In the genomic region with DNA sequence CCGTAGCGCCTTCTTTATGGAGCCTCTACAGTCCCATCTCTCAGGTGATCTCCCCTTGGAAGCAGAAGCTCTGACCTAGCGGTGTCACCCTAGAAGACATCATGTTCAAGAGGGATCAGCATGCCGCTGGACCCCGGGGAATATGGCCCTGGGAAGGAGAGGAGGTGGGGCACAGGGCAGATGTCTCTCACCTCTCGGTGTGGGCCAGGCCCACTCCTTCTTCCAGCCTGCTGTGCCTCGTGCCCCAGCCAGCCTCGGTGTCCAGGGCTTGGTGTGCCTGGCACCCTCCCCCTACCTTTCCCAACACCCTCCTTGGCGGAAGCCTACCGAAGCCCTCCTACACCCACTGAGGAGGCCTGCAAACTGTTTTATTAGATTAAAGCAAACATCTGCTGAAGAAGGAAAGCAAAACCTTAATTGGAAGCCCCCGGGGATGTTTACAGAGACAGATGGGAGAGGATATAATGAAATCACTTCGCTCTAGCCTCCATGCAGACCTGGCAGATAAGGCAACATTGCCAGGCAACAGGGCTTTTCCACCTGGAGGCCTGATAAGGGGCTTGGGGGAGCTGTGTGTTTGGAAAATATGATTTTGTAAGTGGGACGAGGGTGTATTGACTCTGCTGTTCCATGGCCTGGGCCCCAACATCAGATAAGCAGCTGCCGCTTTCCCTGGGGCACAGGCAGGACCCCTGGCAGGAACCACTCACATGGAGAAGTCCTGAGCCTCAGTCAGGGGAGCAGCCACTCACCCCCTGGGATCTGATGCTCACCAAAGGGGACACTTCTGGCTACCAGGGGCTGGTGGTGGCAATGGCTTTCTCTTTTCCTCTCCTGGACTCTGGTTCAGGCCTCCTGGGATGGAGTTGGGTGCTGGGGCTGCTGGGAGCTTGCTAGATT, we compare ENCODE assay signal across 28 cellular contexts. TPM values are rescaled to one million over a fixed set of nuclear protein-coding genes. Genes with fewer than 3 reads are reported as not detected.
DNase-seq lines count a peak whose midpoint lies in the region; ATAC-seq, FAIRE-seq and TF ChIP-seq lines count a peak whose summit lies in the region.
"Had no signal": no experiment of that assay in that cellular context is flagged by ENCODE, and none has a peak within 500 bp of the region (broad histone marks: within the 10 kb centered on the region; RNA-seq: fewer than 3 reads in every experiment).

No MANE protein-coding gene starts in this region.

- FAIRE-seq in islet of Langerhans (lab: Jason Lieb, UNC) (peak; percentile 94), RCC 7860 (lab: Jason Lieb, UNC) (no peak)
- FAIRE-seq: H54, HepG2, kidney had no signal

- no peaks in the 10 kb centered on the region for H3K36me3 ChIP-seq in lower lobe of right lung
- H3K36me3 ChIP-seq: breast epithelium, stomach, thyroid gland had no signal

- H3K4me3 ChIP-seq in lower lobe of right lung: no peak overlapping the region
- H3K4me3 ChIP-seq: breast epithelium, PC-9, stomach, thyroid gland had no signal

- DNase-seq in D341Med (ENCODE audit: low spot score) (peak; percentile 86), NCI-H1436 treated with DMSO at 0.1 percent for 48 hours (lab: John Stamatoyannopoulos, UW) (peak; percentile 56), NCI-H748 treated with DMSO at 0.1 percent for 48 hours (lab: John Stamatoyannopoulos, UW) (peak; percentile 40), epidermal melanocyte (ENCODE audit: insufficient read length, low spot score) (no peak), lower lobe of right lung (no peak), T-helper 2 cell (no peak), RCC 7860 (ENCODE audit: low spot score) (no peak)
- DNase-seq: activated B cell treated with CpG ODN at 0.5 μM for 24 hours; activated CD4-positive, alpha-beta T cell treated with anti-CD3 and anti-CD28 coated beads, Interleukin-2, amount 50 U/mL, for 48 hours; CD8-positive, alpha-beta memory T cell; effector CD8-positive, alpha-beta T cell; GDM1; nephron progenitor cell; PC-9; right cardiac atrium; SHP77; stimulated activated CD4-positive, alpha-beta T cell treated with anti-CD3 and anti-CD28 coated beads, Interleukin-2, amount 100 ng/mL, for 24 hours; stomach; SW 1271; T1000; thyroid gland had no signal

- no peak for TF ChIP-seq CTCF in lower lobe of right lung (IDR thresholded peaks at IDR 0.05)

- peaks cover 17% of the 10 kb centered on the region for H3K27me3 ChIP-seq in lower lobe of right lung (ENCODE audit: low read depth)
- H3K27me3 ChIP-seq: thyroid gland had no signal

- no peaks in the 10 kb centered on the region for H3K4me1 ChIP-seq in lower lobe of right lung
- H3K4me1 ChIP-seq: breast epithelium, stomach, thyroid gland had no signal

- no peaks in the 10 kb centered on the region for H3K9me3 ChIP-seq in lower lobe of right lung
- H3K9me3 ChIP-seq: breast epithelium, stomach, thyroid gland had no signal

- intact Hi-C loops in lower lobe of right lung (cut with DNase I): no loop called here

- H3K27ac ChIP-seq in lower lobe of right lung: no peak overlapping the region
- H3K27ac ChIP-seq: breast epithelium, PC-9, stomach, thyroid gland had no signal

- no peak for ATAC-seq in lower lobe of right lung
- ATAC-seq: HepG2, right cardiac atrium had no signal

RNA-seq across cellular contexts. Expression of a gene that starts 5.7 kb away (rescaled TPM):
- 0.71 TPM for total RNA-seq in lower lobe of right lung
- total RNA-seq: activated B cell treated with CpG ODN at 0.5 μM for 24 hours; CD8-positive, alpha-beta memory T cell; epithelial cell of proximal tubule; HepG2; lung microvascular endothelial cell; PC-9; right cardiac atrium had no signal

Comparison
In these comparisons a context has a peak if more than half of its experiments do, and no peak if none do; other contexts are left out.
1. DNase-seq: peak in D341Med (single experiment), NCI-H1436 treated with DMSO at 0.1 percent for 48 hours (single experiment) and NCI-H748 treated with DMSO at 0.1 percent for 48 hours (single experiment); none in epidermal melanocyte (single experiment), lower lobe of right lung (single experiment), T-helper 2 cell (0 of 5) and RCC 7860 (single experiment).